Comparison of ENCODE assay signal across 1 cellular context in genomic region chr5:55599148-55600050, GRCh38.
TF ChIP-seq lines count a peak whose summit lies in the region.

No MANE protein-coding gene starts in this region.

TF ChIP-seq in WTC11, 78 proteins besides CTCF, POLR2A, EP300 and RAD21 (continued from another document):
- TF ChIP-seq, protein P1, sequence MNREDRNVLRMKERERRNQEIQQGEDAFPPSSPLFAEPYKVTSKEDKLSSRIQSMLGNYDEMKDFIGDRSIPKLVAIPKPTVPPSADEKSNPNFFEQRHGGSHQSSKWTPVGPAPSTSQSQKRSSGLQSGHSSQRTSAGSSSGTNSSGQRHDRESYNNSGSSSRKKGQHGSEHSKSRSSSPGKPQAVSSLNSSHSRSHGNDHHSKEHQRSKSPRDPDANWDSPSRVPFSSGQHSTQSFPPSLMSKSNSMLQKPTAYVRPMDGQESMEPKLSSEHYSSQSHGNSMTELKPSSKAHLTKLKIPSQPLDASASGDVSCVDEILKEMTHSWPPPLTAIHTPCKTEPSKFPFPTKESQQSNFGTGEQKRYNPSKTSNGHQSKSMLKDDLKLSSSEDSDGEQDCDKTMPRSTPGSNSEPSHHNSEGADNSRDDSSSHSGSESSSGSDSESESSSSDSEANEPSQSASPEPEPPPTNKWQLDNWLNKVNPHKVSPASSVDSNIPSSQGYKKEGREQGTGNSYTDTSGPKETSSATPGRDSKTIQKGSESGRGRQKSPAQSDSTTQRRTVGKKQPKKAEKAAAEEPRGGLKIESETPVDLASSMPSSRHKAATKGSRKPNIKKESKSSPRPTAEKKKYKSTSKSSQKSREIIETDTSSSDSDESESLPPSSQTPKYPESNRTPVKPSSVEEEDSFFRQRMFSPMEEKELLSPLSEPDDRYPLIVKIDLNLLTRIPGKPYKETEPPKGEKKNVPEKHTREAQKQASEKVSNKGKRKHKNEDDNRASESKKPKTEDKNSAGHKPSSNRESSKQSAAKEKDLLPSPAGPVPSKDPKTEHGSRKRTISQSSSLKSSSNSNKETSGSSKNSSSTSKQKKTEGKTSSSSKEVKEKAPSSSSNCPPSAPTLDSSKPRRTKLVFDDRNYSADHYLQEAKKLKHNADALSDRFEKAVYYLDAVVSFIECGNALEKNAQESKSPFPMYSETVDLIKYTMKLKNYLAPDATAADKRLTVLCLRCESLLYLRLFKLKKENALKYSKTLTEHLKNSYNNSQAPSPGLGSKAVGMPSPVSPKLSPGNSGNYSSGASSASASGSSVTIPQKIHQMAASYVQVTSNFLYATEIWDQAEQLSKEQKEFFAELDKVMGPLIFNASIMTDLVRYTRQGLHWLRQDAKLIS (CRISPR knock-in tag; IDR thresholded peaks at IDR 0.05; ENCODE audit: borderline replicate concordance) = no peak
- no peak for TF ChIP-seq PREB (CRISPR knock-in tag; IDR thresholded peaks at IDR 0.05; ENCODE audit: borderline replicate concordance)
- no peak for TF ChIP-seq ZNF219 (CRISPR knock-in tag; IDR thresholded peaks at IDR 0.05; ENCODE audit: borderline replicate concordance)
- TF ChIP-seq HMGA2 (CRISPR knock-in tag; IDR thresholded peaks at IDR 0.05) = no peak
- TF ChIP-seq ZNF423 (CRISPR knock-in tag; IDR thresholded peaks at IDR 0.05) = no peak
- no peak for TF ChIP-seq ZNF532 (CRISPR knock-in tag; IDR thresholded peaks at IDR 0.05; ENCODE audit: borderline replicate concordance)
- no peak for TF ChIP-seq NR2C2 (CRISPR knock-in tag; IDR thresholded peaks at IDR 0.05)
- no peak for TF ChIP-seq HMGXB4 (CRISPR knock-in tag; IDR thresholded peaks at IDR 0.05)
- TF ChIP-seq, protein P2, sequence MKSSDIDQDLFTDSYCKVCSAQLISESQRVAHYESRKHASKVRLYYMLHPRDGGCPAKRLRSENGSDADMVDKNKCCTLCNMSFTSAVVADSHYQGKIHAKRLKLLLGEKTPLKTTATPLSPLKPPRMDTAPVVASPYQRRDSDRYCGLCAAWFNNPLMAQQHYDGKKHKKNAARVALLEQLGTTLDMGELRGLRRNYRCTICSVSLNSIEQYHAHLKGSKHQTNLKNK (CRISPR knock-in tag; IDR thresholded peaks at IDR 0.05) = no peak
